Comparison of ENCODE assay signal across 33 cellular contexts in the genomic region with DNA sequence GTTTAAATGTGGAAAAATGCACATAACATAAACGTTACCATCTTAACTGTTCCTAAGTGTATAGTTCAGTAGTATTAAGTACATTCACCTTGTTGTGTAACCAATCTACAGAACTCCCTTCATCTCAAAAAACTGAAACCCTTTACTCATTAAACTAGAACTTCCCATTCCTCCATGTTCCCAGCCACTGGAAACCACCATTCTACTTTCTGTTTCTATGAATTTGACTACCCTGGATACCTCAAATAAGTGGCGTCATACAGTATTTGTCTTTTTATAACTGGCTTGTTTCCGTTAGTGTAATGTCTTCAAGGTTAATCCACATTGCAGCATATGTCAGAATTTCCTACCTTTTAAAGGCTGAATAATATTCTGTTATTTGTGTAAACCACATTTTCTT.
"Had no signal": no experiment of that assay in that cellular context is flagged by ENCODE, and none has a peak within 500 bp of the region (broad histone marks: within the 10 kb centered on the region; RNA-seq: fewer than 3 reads in every experiment).

No MANE protein-coding gene starts in this region.

- H3K27me3 ChIP-seq: adrenal gland, body of pancreas, brain microvascular endothelial cell, breast epithelium, colonic mucosa had no signal

- H3K4me1 ChIP-seq: body of pancreas, breast epithelium, colonic mucosa had no signal

- H3K9me3 ChIP-seq: adrenal gland, body of pancreas, breast epithelium, colonic mucosa had no signal

- H3K27ac ChIP-seq: adrenal gland, body of pancreas, brain microvascular endothelial cell, breast epithelium, colonic mucosa, WERI-Rb-1 had no signal

- DNase-seq: activated B cell treated with CpG ODN at 0.5 μM for 24 hours; activated CD4-positive, alpha-beta memory T cell treated with anti-CD3 and anti-CD28 coated beads for 36 hours; activated CD4-positive, alpha-beta T cell treated with anti-CD3 and anti-CD28 coated beads for 4 hours; activated CD4-positive, alpha-beta T cell treated with anti-CD3 and anti-CD28 coated beads, Interleukin-2, amount 10 ng/mL, durations not matched to agents 24 days and 14 days; activated CD4-positive, alpha-beta T cell treated with anti-CD3 and anti-CD28 coated beads, Interleukin-2, amount 50 U/mL, for 1 hour; activated CD4-positive, alpha-beta T cell treated with anti-CD3 and anti-CD28 coated beads, Interleukin-2, amount 50 U/mL, for 4 hours; activated CD4-positive, CD25-positive, alpha-beta regulatory T cell treated with anti-CD3 and anti-CD28 coated beads, Interleukin-2, amount 50 U/mL, for 72 hours; activated CD8-positive, alpha-beta memory T cell treated with anti-CD3 and anti-CD28 coated beads, Interleukin-2, amount 50 U/mL, for 4 hours; activated CD8-positive, alpha-beta T cell treated with anti-CD3 and anti-CD28 coated beads for 36 hours; activated effector memory CD4-positive, alpha-beta T cell treated with anti-CD3 and anti-CD28 coated beads, Interleukin-2, amount 50 U/mL, for 16 hours; activated gamma-delta T cell treated with Interleukin-2 at 50 U/mL for 16 hours; activated naive CD4-positive, alpha-beta T cell; activated naive CD4-positive, alpha-beta T cell treated with anti-CD3 and anti-CD28 coated beads for 36 hours; activated naive CD4-positive, alpha-beta T cell treated with anti-CD3 and anti-CD28 coated beads, Interleukin-2, amount 50 U/mL, for 16 hours; activated naive CD8-positive, alpha-beta T cell treated with anti-CD3 and anti-CD28 coated beads for 36 hours; activated T-cell treated with anti-CD3 and anti-CD28 coated beads for 4 hours; activated T-cell treated with anti-CD3 and anti-CD28 coated beads, Interleukin-2, amount 50 U/mL, for 1 hour; activated T-cell treated with anti-CD3 and anti-CD28 coated beads, Interleukin-2, amount 50 U/mL, for 4 hours; activated T-cell treated with anti-CD3 and anti-CD28 coated beads, Interleukin-2, amount 50 U/mL, for 72 hours; adrenal gland; amniotic stem cell; aorta; body of pancreas; brain microvascular endothelial cell; cerebellar nuclear complex; colonic mucosa; T-helper 2 cell; T-helper 9 cell; WERI-Rb-1 had no signal

- H3K36me3 ChIP-seq: adrenal gland, brain microvascular endothelial cell, breast epithelium, colonic mucosa, WERI-Rb-1 had no signal

- H3K4me3 ChIP-seq: adrenal gland, body of pancreas, breast epithelium, colonic mucosa had no signal

- ATAC-seq: activated CD8-positive, alpha-beta T cell treated with anti-CD3 and anti-CD28 coated beads for 36 hours; activated naive CD4-positive, alpha-beta T cell treated with anti-CD3 and anti-CD28 coated beads, Interleukin-2, amount 50 U/mL, for 72 hours; activated T-cell treated with anti-CD3 and anti-CD28 coated beads, Interleukin-2, amount 50 U/mL, for 4 hours; activated T-cell treated with anti-CD3 and anti-CD28 coated beads, Interleukin-2, amount 50 U/mL, for 72 hours; activated T-helper 17 cell treated with anti-CD3 and anti-CD28 coated beads, Interleukin-2, amount 50 U/mL, for 72 hours; body of pancreas had no signal

- FAIRE-seq: astrocyte had no signal
